1 cellular context compared by ENCODE assay signal in the genomic region with DNA sequence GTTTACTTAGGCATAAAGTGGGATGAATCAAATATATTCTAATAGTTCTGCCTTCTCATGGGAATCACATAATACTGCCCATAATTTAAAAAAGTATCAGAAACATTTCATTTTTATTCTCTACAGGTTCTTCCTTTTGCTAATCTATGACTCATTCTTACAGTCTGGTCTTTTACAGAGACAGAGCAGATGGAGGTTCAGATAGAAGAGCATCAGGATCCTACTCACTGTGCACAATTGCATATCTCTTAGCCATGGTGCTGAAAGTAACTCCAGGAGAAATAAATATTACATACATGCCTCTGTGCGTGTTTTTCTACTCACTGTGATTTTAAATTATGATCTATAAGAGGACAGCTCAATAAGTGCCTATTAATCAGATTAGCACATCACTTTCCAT.
TF ChIP-seq lines count a peak whose summit lies in the region.

No MANE protein-coding gene starts in this region.

TF ChIP-seq in GM23338, 12 proteins besides CTCF, POLR2A, EP300 and RAD21 (continued from another document):
- TF ChIP-seq REST (IDR thresholded peaks at IDR 0.05; ENCODE audit: unreplicated experiment) = no peak
- TF ChIP-seq EZH2phosphoT487 (IDR thresholded peaks at IDR 0.05; ENCODE audit: unreplicated experiment) = no peak
- TF ChIP-seq CREB1 (CRISPR knock-in tag; IDR thresholded peaks at IDR 0.05; ENCODE audit: low read depth) = no peak
- TF ChIP-seq, protein P1, sequence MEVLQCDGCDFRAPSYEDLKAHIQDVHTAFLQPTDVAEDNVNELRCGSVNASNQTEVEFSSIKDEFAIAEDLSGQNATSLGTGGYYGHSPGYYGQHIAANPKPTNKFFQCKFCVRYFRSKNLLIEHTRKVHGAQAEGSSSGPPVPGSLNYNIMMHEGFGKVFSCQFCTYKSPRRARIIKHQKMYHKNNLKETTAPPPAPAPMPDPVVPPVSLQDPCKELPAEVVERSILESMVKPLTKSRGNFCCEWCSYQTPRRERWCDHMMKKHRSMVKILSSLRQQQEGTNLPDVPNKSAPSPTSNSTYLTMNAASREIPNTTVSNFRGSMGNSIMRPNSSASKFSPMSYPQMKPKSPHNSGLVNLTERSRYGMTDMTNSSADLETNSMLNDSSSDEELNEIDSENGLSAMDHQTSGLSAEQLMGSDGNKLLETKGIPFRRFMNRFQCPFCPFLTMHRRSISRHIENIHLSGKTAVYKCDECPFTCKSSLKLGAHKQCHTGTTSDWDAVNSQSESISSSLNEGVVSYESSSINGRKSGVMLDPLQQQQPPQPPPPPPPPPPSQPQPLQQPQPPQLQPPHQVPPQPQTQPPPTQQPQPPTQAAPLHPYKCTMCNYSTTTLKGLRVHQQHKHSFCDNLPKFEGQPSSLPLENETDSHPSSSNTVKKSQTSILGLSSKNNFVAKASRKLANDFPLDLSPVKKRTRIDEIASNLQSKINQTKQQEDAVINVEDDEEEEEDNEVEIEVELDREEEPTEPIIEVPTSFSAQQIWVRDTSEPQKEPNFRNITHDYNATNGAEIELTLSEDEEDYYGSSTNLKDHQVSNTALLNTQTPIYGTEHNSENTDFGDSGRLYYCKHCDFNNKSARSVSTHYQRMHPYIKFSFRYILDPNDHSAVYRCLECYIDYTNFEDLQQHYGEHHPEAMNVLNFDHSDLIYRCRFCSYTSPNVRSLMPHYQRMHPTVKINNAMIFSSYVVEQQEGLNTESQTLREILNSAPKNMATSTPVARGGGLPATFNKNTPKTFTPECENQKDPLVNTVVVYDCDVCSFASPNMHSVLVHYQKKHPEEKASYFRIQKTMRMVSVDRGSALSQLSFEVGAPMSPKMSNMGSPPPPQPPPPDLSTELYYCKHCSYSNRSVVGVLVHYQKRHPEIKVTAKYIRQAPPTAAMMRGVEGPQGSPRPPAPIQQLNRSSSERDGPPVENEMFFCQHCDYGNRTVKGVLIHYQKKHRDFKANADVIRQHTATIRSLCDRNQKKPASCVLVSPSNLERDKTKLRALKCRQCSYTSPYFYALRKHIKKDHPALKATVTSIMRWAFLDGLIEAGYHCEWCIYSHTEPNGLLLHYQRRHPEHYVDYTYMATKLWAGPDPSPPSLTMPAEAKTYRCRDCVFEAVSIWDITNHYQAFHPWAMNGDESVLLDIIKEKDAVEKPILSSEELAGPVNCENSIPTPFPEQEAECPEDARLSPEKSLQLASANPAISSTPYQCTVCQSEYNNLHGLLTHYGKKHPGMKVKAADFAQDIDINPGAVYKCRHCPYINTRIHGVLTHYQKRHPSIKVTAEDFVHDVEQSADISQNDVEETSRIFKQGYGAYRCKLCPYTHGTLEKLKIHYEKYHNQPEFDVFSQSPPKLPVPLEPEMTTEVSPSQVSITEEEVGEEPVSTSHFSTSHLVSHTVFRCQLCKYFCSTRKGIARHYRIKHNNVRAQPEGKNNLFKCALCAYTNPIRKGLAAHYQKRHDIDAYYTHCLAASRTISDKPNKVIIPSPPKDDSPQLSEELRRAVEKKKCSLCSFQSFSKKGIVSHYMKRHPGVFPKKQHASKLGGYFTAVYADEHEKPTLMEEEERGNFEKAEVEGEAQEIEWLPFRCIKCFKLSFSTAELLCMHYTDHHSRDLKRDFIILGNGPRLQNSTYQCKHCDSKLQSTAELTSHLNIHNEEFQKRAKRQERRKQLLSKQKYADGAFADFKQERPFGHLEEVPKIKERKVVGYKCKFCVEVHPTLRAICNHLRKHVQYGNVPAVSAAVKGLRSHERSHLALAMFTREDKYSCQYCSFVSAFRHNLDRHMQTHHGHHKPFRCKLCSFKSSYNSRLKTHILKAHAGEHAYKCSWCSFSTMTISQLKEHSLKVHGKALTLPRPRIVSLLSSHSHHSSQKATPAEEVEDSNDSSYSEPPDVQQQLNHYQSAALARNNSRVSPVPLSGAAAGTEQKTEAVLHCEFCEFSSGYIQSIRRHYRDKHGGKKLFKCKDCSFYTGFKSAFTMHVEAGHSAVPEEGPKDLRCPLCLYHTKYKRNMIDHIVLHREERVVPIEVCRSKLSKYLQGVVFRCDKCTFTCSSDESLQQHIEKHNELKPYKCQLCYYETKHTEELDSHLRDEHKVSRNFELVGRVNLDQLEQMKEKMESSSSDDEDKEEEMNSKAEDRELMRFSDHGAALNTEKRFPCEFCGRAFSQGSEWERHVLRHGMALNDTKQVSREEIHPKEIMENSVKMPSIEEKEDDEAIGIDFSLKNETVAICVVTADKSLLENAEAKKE (CRISPR knock-in tag; IDR thresholded peaks at IDR 0.05) = no peak
TF ChIP-seq in GM23338: peak in this region for 0.
